ENCODE assay signal across 8 cellular contexts in genomic region chrX:107118322-107119147, GRCh38. TPM values are rescaled to one million over a fixed set of nuclear protein-coding genes. Genes with fewer than 3 reads are reported as not detected.
DNase-seq lines count a peak whose midpoint lies in the region; ATAC-seq, FAIRE-seq and TF ChIP-seq lines count a peak whose summit lies in the region.

TSS of gene RBM41 (minus strand) at chrX:107118822. CDS start at chrX:107118773, 49 bp downstream.

- H3K9me3 ChIP-seq in HepG2 (ENCODE audit: low read length) = no peaks in the 10 kb centered on the region

- TF ChIP-seq RAD21 in HepG2 (CRISPR knock-in tag; IDR thresholded peaks at IDR 0.05) = no peak

- CTCF ChIA-PET in BJ (lab: Yijun Ruan, JAX) (no interaction called here), HepG2 (lab: Yijun Ruan, JAX; ENCODE audit: low intra/inter-chr PET ratio, low total read pairs) (no interaction called here)

- peaks cover 13% of the 10 kb centered on the region for H3K79me2 ChIP-seq in HepG2 (ENCODE audit: insufficient read depth, low read length)

- 0 out of 2 replicates have a peak, but pooled peaks cover 1% of the 10 kb centered on the region for H3K36me3 ChIP-seq in BJ (ENCODE audit: control insufficient read depth, insufficient read depth, low read length)
- H3K36me3 ChIP-seq in HepG2 (replicated peaks in 1 of 2; ENCODE audit: control insufficient read depth in 1 of 2, insufficient read depth in 2 of 2, low read length in 2 of 2) = peaks cover 0 to 20% of the 10 kb centered on the region in 2 experiments; a peak in 3 of 5 replicates

- TF ChIP-seq CTCF in BJ (IDR thresholded peaks at IDR 0.05; ENCODE audit: insufficient read depth, low read depth, low read length) (no peak), dorsolateral prefrontal cortex (IDR thresholded peaks at IDR 0.05 in 54 of 56, conservative IDR thresholded peaks at IDR 0.05 in 2 of 56; ENCODE audit: low read depth in 1 of 56, partially characterized antibody in 56 of 56) (peak in 2 of 56 donors; percentile 8 to 20), HepG2 (CRISPR knock-in tag; IDR thresholded peaks at IDR 0.05) (no peak)

- H3K4me2 ChIP-seq in HepG2 (ENCODE audit: low read depth, low read length) = peak within 1 kb of the TSS; percentile 80

- intact Hi-C loops in dorsolateral prefrontal cortex (cut with DNase I) (no loop called here), HepG2 (cut with micrococcal nuclease; ENCODE audit: unreplicated experiment) (no loop called here)

- POLR2A ChIA-PET in BJ (lab: Charles Lee) = no interaction called here
- POLR2A ChIA-PET in HepG2 (lab: Yijun Ruan, JAX) = interaction anchor here (0.7 kb wide), 1 partner anchor 13 kb away, joined by 5 read pairs; no protein-coding TSS in a partner anchor

- peak within 1 kb of the TSS; percentile 63 for H3K4me3 ChIP-seq in BJ (ENCODE audit: low read depth, low read length)
- H3K4me3 ChIP-seq in dorsolateral prefrontal cortex = peak within 1 kb of the TSS; percentile 31 to 81 (median 66)
- H3K4me3 ChIP-seq in HepG2 (replicated peaks in 1 of 3; ENCODE audit: insufficient read depth in 1 of 3, low read depth in 2 of 3, low read length in 3 of 3) = peak within 1 kb of the TSS; percentile 67 to 80 (median 73)

- BruUV-seq in HepG2 (replicated peaks; lab: Mats Ljungman, UMichigan) = TSS peak; percentile 54

- WGBS in HepG2 (ENCODE audit: low lambda C conversion rate) = 0% methylated on average over 2 of the region's 37 CpGs

- H4K20me1 ChIP-seq in HepG2 (ENCODE audit: insufficient read depth, low read length) = no peaks in the 10 kb centered on the region

- peak; percentile 58 for FAIRE-seq in HepG2 (lab: Jason Lieb, UNC)

- TF ChIP-seq EP300 in HepG2 (IDR thresholded peaks at IDR 0.05; ENCODE audit: low read depth in 2 of 2, low read length in 2 of 2) = no peak
- no peak for TF ChIP-seq EP300 in HepG2 (CRISPR knock-in tag; IDR thresholded peaks at IDR 0.05; ENCODE audit: borderline replicate concordance)

- DNase-seq in BJ (ENCODE audit: low read depth) (peak; percentile 25), NCI-H526 (lab: John Stamatoyannopoulos, UW) (peak; percentile 76 to 90), dorsolateral prefrontal cortex (peak; percentile 58 to 86 (median 79)), HepG2 (ENCODE audit: low spot score) (peak; percentile 81)
- DNase-seq in activated CD4-positive, alpha-beta T cell treated with anti-CD3 and anti-CD28 coated beads, Interleukin-2, amount 50 U/mL, for 4 hours = peak; percentile 63 to 66
- peak; percentile 32 to 46 for DNase-seq in stimulated activated CD4-positive, alpha-beta T cell treated with anti-CD3 and anti-CD28 coated beads, Interleukin-2, amount 100 ng/mL, for 48 hours

- H3K27ac ChIP-seq in dorsolateral prefrontal cortex = peak within 1 kb of the TSS in 48 of 59 donors; percentile 0 to 82 (median 59)
- H3K27ac ChIP-seq in HepG2 (ENCODE audit: extremely low read length, insufficient read depth, low read length) = peak within 1 kb of the TSS; percentile 73

- peaks cover 19% of the 10 kb centered on the region for H3K4me1 ChIP-seq in HepG2 (ENCODE audit: insufficient read depth, low read length)

- TF ChIP-seq POLR2A in HepG2 (IDR thresholded peaks at IDR 0.05; ENCODE audit: insufficient read depth in 1 of 2, low read depth in 2 of 2, low read length in 2 of 2) = peak in 1 of 2 experiments; percentile 60; a peak in 2 of 4 replicates

- ATAC-seq in GM19372 (IDR thresholded peaks at IDR 0.05; ENCODE audit: low read depth, unreplicated experiment) (peak; percentile 100), HG03520 (IDR thresholded peaks at IDR 0.05; ENCODE audit: unreplicated experiment) (peak; percentile 100), HepG2 (peak; percentile 100)

- peak within 1 kb of the TSS; percentile 97 for H2AFZ ChIP-seq in HepG2 (ENCODE audit: low read length)

- in situ Hi-C loops in HepG2 (cut with HindIII; ENCODE audit: extremely low pct_ligation_motif_present, low pct_unique_long_range_greater_than_20kb) = no loop called here

- H3K9ac ChIP-seq in HepG2 (ENCODE audit: insufficient read depth, low read depth, low read length) = peak within 1 kb of the TSS; percentile 87

- no peaks in the 10 kb centered on the region for H3K27me3 ChIP-seq in BJ (ENCODE audit: control insufficient read depth, insufficient read depth, low read length)
- peaks cover 0 to 82% (median 18%) of the 10 kb centered on the region in 45 donors for H3K27me3 ChIP-seq in dorsolateral prefrontal cortex
- no peaks in the 10 kb centered on the region for H3K27me3 ChIP-seq in HepG2 (ENCODE audit: control insufficient read depth in 1 of 2, insufficient read depth in 2 of 2, low read length in 2 of 2)

TF ChIP-seq in HepG2, 621 proteins besides CTCF, POLR2A, EP300 and RAD21 (continues in another document):
- TF ChIP-seq ZNF773 (CRISPR knock-in tag; IDR thresholded peaks at IDR 0.05; ENCODE audit: borderline replicate concordance) (no peak), ZNF17 (CRISPR knock-in tag; IDR thresholded peaks at IDR 0.05) (no peak), GZF1 (CRISPR knock-in tag; IDR thresholded peaks at IDR 0.05) (no peak), HCFC1 (IDR thresholded peaks at IDR 0.05; ENCODE audit: low read depth, low read length) (peak; percentile 80), PHF8 (CRISPR knock-in tag; IDR thresholded peaks at IDR 0.05) (peak; percentile 92), MTA1 (CRISPR knock-in tag; IDR thresholded peaks at IDR 0.05; ENCODE audit: borderline replicate concordance) (no peak), POLR2G (IDR thresholded peaks at IDR 0.05; ENCODE audit: low read depth, low read length) (peak; percentile 63), TP53 (CRISPR knock-in tag; conservative IDR thresholded peaks at IDR 0.05) (no peak), KDM5A (IDR thresholded peaks at IDR 0.05; ENCODE audit: borderline replicate concordance, low read length) (peak; percentile 21; the same call in 1 of the 2 replicates)
- TF ChIP-seq, protein P1, sequence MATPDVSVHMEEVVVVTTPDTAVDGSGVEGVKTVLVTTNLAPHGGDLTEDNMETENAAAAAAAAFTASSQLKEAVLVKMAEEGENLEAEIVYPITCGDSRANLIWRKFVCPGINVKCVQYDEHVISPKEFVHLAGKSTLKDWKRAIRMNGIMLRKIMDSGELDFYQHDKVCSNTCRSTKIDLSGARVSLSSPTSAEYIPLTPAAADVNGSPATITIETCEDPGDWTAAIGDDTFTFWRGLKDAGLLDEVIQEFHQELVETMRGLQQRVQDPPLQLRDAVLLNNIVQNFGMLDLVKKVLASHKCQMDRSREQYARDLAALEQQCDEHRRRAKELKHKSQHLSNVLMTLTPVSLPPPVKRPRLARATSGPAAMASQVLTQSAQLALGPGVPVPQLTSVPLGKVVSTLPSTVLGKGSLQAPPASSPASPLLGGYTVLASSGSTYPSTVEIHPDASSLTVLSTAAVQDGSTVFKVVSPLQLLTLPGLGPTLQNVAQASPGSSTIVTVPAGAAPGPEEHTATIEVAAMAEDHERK (CRISPR knock-in tag; IDR thresholded peaks at IDR 0.05; ENCODE audit: low read depth) = no peak

RNA-seq across cellular contexts. Expression of gene RBM41, which starts in this region (rescaled TPM):
- 3.0 and 6.5 TPM in 2 replicates for polyA plus RNA-seq in BJ (2011; rRNA removed)
- 4.0 and 5.2 TPM in 2 replicates for polyA minus RNA-seq in BJ (2011; rRNA and poly(A)+ RNA removed)
- 10 to 100 TPM; 11.2 to 28.4 (median 19.5) TPM for total RNA-seq in dorsolateral prefrontal cortex
- total RNA-seq in HepG2 (2016; rRNA removed; fragmentation: Illumina TruSeq; extraction: Trizol) = 15.4 and 21.0 TPM in 2 replicates
- 8.2 and 8.5 TPM in 2 replicates for total RNA-seq in HepG2 (2016; cell fraction: cytosol; rRNA removed; fragmentation: Illumina TruSeq; extraction: Trizol; ENCODE audit: low read depth)
- total RNA-seq in HepG2 (2016; cell fraction: insoluble cytoplasmic fraction; rRNA removed; fragmentation: Illumina TruSeq; extraction: Trizol) = 16.7 and 23.4 TPM in 2 replicates
- 5.8 and 6.3 TPM in 2 replicates for total RNA-seq in HepG2 (2016; cell fraction: membrane; rRNA removed; fragmentation: Illumina TruSeq; extraction: Trizol)
- 31.1 and 34.4 TPM in 2 replicates for total RNA-seq in HepG2 (2016; cell fraction: nucleus; rRNA removed; fragmentation: Illumina TruSeq; extraction: Trizol)
- 5.4 and 6.5 TPM in 2 replicates for polyA plus RNA-seq in HepG2 (2011; rRNA removed)
- 1.8 and 2.4 TPM in 2 replicates for polyA plus RNA-seq in HepG2 (2011; cell fraction: cytosol; rRNA removed)
- 6.6 and 9.3 TPM in 2 replicates for polyA plus RNA-seq in HepG2 (2011; cell fraction: nucleus; rRNA removed)
- polyA plus RNA-seq in HepG2 (2012) = 9.4 and 10.0 TPM in 2 replicates
- 1.1 and 1.6 TPM in 2 replicates for polyA plus RNA-seq in HepG2 (2016; cell fraction: cytosol; fragmentation: Illumina TruSeq; extraction: Trizol; ENCODE audit: low read depth)
- polyA plus RNA-seq in HepG2 (2016; cell fraction: insoluble cytoplasmic fraction; fragmentation: Illumina TruSeq; extraction: Trizol; ENCODE audit: low read depth) = 13.6 TPM in 2 replicates
- 1.9 and 2.2 TPM in 2 replicates for polyA plus RNA-seq in HepG2 (2016; cell fraction: membrane; fragmentation: Illumina TruSeq; extraction: Trizol; ENCODE audit: low read depth)
- 34.7 and 38.9 TPM in 2 replicates for polyA plus RNA-seq in HepG2 (2016; cell fraction: nucleus; fragmentation: Illumina TruSeq; extraction: Trizol; ENCODE audit: insufficient read depth, low read depth)
- polyA minus RNA-seq in HepG2 (2011; rRNA and poly(A)+ RNA removed; ENCODE audit: low replicate concordance) = 2.9 and 9.8 TPM in 2 replicates
- polyA minus RNA-seq in HepG2 (2011; cell fraction: cytosol; rRNA and poly(A)+ RNA removed) = 3.8 and 10.1 TPM in 2 replicates
- polyA minus RNA-seq in HepG2 (2011; cell fraction: nucleus; rRNA and poly(A)+ RNA removed) = 48.9 and 56.3 TPM in 2 replicates

Comparison
In these comparisons a context has a peak if more than half of its experiments do, and no peak if none do; other contexts are left out.
1. Peak in every context shown above with its lines: DNase-seq, ATAC-seq, H3K4me3 ChIP-seq and H3K27ac ChIP-seq.
2. DNase-seq: peak in every context shown above with its lines; median percentile 83 in NCI-H526; 81 in HepG2; 79 in dorsolateral prefrontal cortex; 64 in activated CD4-positive, alpha-beta T cell treated with anti-CD3 and anti-CD28 coated beads, Interleukin-2, amount 50 U/mL, for 4 hours; 39 in stimulated activated CD4-positive, alpha-beta T cell treated with anti-CD3 and anti-CD28 coated beads, Interleukin-2, amount 100 ng/mL, for 48 hours; 25 in BJ.